8 cellular contexts compared by ENCODE assay signal in the genomic region with DNA sequence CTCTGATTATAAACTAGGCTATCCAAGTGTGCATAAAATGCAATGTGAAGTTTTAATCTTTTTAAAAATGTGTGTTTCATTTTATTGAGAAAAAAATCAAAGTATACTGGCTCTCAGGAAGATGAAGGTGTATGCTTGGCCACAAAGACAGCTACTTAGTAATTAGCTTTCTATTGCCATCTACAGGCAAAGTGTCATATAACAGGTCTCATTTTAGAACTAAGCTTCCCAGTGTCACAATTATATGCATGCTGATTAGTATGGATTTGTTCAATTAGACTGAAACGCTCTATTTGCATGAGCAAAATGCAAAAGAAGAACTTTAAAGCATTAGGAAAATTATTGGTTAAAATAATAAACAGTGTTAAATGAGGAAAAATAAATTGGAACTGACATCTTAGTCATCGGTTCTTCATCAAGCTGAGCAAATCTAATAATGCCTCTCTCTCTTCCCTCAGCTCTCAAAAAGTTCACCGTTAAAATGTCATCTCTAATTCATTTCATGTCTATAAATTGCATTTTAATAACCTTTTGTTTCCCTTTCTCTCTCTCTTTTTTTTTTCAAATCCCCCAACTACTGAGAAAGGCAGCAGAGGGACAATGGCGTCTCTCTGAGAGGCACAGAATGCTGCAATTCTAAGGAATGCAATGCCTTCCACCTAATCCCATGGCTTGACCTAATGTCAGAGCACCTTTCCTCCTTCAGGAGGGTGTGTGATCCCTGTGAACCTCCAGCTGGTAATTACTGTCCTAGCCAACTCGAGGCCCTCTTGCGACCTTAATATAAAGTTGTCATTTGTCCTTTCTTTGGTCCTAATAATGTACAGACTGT.
DNase-seq lines count a peak whose midpoint lies in the region; FAIRE-seq and TF ChIP-seq lines count a peak whose summit lies in the region.

No MANE protein-coding gene starts in this region.

- no peaks in the 10 kb centered on the region for H3K36me3 ChIP-seq in bronchial epithelial cell (ENCODE audit: control insufficient read depth, insufficient read depth, low read length)

- H3K4me3 Mint-ChIP-seq in activated CD4-positive, alpha-beta T cell treated with anti-CD3 and anti-CD28 coated beads, Interleukin-2, amount 10 ng/mL, durations not matched to agents 24 days and 14 days: no peak overlapping the region

- no peak for FAIRE-seq in bronchial epithelial cell (lab: Jason Lieb, UNC)

- peak; percentile 44 for TF ChIP-seq CTCF in HFF-Myc (IDR thresholded peaks at IDR 0.05; ENCODE audit: low read depth, low read length, missing control alignments)
- peak; percentile 44 for TF ChIP-seq CTCF in bronchial epithelial cell (IDR thresholded peaks at IDR 0.05; ENCODE audit: insufficient read depth, low read length, severe bottlenecking)

- no peak overlapping the region for H3K27ac Mint-ChIP-seq in activated CD4-positive, alpha-beta T cell treated with anti-CD3 and anti-CD28 coated beads, Interleukin-2, amount 10 ng/mL, durations not matched to agents 24 days and 14 days

- no peaks in the 10 kb centered on the region for H3K9me3 Mint-ChIP-seq in activated CD4-positive, alpha-beta T cell treated with anti-CD3 and anti-CD28 coated beads, Interleukin-2, amount 10 ng/mL, durations not matched to agents 24 days and 14 days

- intact Hi-C loops in activated CD4-positive, alpha-beta T cell treated with anti-CD3 and anti-CD28 coated beads, Interleukin-2, amount 10 ng/mL, durations not matched to agents 24 days and 14 days (cut with micrococcal nuclease): no loop called here
- intact Hi-C loops in posterior vena cava (cut with DNase I): no loop called here

- H3K27me3 Mint-ChIP-seq in activated CD4-positive, alpha-beta T cell treated with anti-CD3 and anti-CD28 coated beads, Interleukin-2, amount 10 ng/mL, durations not matched to agents 24 days and 14 days: no peaks in the 10 kb centered on the region

- no peaks in the 10 kb centered on the region for H3K36me3 Mint-ChIP-seq in activated CD4-positive, alpha-beta T cell treated with anti-CD3 and anti-CD28 coated beads, Interleukin-2, amount 10 ng/mL, durations not matched to agents 24 days and 14 days (ENCODE audit: low read depth)

- peaks cover 2% of the 10 kb centered on the region for H3K27me3 ChIP-seq in bronchial epithelial cell (ENCODE audit: control insufficient read depth, insufficient read depth, low read length)

- H3K4me3 ChIP-seq in HFF-Myc (replicated peaks; ENCODE audit: low read depth, low read length) (no peak overlapping the region), bronchial epithelial cell (ENCODE audit: low read depth, low read length) (no peak overlapping the region)

- no peaks in the 10 kb centered on the region for H3K4me1 Mint-ChIP-seq in activated CD4-positive, alpha-beta T cell treated with anti-CD3 and anti-CD28 coated beads, Interleukin-2, amount 10 ng/mL, durations not matched to agents 24 days and 14 days

- peak; percentile 2 for DNase-seq in NCI-H1436 (lab: John Stamatoyannopoulos, UW)
- DNase-seq in NCI-H1436 treated with DMSO at 0.1 percent for 48 hours (lab: John Stamatoyannopoulos, UW): no peak
- peak; percentile 31 for DNase-seq in HFF-Myc (ENCODE audit: extremely low read depth, low read depth)
- DNase-seq in NCI-H1694 (lab: John Stamatoyannopoulos, UW): peak; percentile 87
- DNase-seq in bronchial epithelial cell (ENCODE audit: low read depth): peak; percentile 62
- peak; percentile 68 for DNase-seq in medulla oblongata (ENCODE audit: extremely low spot score)
- DNase-seq in activated CD4-positive, alpha-beta T cell treated with anti-CD3 and anti-CD28 coated beads, Interleukin-2, amount 10 ng/mL, durations not matched to agents 24 days and 14 days: no peak
- DNase-seq in posterior vena cava (ENCODE audit: low spot score): no peak

Comparison
In these comparisons a context has a peak if more than half of its experiments do, and no peak if none do; other contexts are left out.
1. DNase-seq: peak in NCI-H1436 (single experiment), HFF-Myc (single experiment), NCI-H1694 (single experiment), bronchial epithelial cell (single experiment) and medulla oblongata (single experiment); none in NCI-H1436 treated with DMSO at 0.1 percent for 48 hours (single experiment), activated CD4-positive, alpha-beta T cell treated with anti-CD3 and anti-CD28 coated beads, Interleukin-2, amount 10 ng/mL, durations not matched to agents 24 days and 14 days (single experiment) and posterior vena cava (single experiment).